In the genomic region with DNA sequence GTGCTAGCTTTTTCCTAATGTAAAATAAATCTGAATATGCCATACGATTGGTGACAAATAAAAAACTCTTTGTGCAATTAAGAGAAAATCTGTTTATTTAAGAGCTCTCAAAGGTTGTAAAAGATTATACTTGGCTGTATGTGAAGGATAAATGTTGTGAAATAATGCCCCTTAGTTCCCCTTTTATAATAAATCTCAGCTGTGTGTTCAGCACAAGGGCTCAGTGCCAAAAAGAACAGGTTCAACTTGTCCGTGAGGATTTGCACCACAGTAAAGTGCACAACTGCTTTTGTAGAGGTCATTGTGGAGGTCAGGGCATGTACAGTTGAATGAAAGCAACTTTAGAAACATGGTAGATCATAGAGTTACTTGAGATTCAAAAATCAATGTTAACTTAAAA, we compare ENCODE assay signal across 11 cellular contexts.
DNase-seq lines count a peak whose midpoint lies in the region; ATAC-seq, FAIRE-seq and TF ChIP-seq lines count a peak whose summit lies in the region.
"Had no signal": no experiment of that assay in that cellular context is flagged by ENCODE, and none has a peak within 500 bp of the region (broad histone marks: within the 10 kb centered on the region; RNA-seq: fewer than 3 reads in every experiment).

No MANE protein-coding gene starts in this region.

- no peaks in the 10 kb centered on the region for H3K27me3 ChIP-seq in gastroesophageal sphincter
- H3K27me3 ChIP-seq in small intestine (ENCODE audit: control insufficient read depth in 2 of 2, insufficient read depth in 2 of 2, low read length in 2 of 2): no peaks in the 10 kb centered on the region

- H3K4me1 ChIP-seq in gastroesophageal sphincter (peaks cover 0 to 53% (median 11%) of the 10 kb centered on the region in 3 donors), small intestine (ENCODE audit: control insufficient read depth in 2 of 2, insufficient read depth in 1 of 2, low read depth in 1 of 2, low read length in 1 of 2) (peaks cover 0 to 3% of the 10 kb centered on the region in 2 donors)

- TF ChIP-seq EP300 in gastroesophageal sphincter (IDR thresholded peaks at IDR 0.05): no peak

- TF ChIP-seq CTCF in gastroesophageal sphincter (IDR thresholded peaks at IDR 0.05): no peak

- TF ChIP-seq POLR2A in gastroesophageal sphincter (IDR thresholded peaks at IDR 0.05): no peak

- no peak for FAIRE-seq in small intestine (lab: Jason Lieb, UNC)

- H3K27ac ChIP-seq in gastroesophageal sphincter (peak overlapping the region in 1 of 4 donors; percentile 56), small intestine (ENCODE audit: low read depth in 1 of 2, low read length in 1 of 2) (no peak overlapping the region)
- H3K27ac ChIP-seq: skin epidermis had no signal

- DNase-seq in KBM-7 (peak; percentile 42), NCI-H69 (lab: John Stamatoyannopoulos, UW) (peak; percentile 63), small intestine (peak; percentile 84), cerebellar nuclear complex (lab: John Stamatoyannopoulos, UW) (no peak)
- DNase-seq in activated effector memory CD4-positive, alpha-beta T cell treated with anti-CD3 and anti-CD28 coated beads, Interleukin-2, amount 50 U/mL, for 16 hours: no peak
- DNase-seq: activated CD4-positive, alpha-beta T cell treated with anti-CD3 and anti-CD28 coated beads for 4 hours; substantia nigra had no signal

- WGBS in gastroesophageal sphincter (ENCODE audit: low coverage in 1 of 2), 2 donors: 11 to 14% methylated on average over 2 of the region's 2 CpGs
- WGBS in small intestine, 3 donors: 10 to 37% (median 31%) methylated on average over 2 of the region's 2 CpGs

- no peaks in the 10 kb centered on the region for H3K36me3 ChIP-seq in gastroesophageal sphincter
- H3K36me3 ChIP-seq in small intestine (ENCODE audit: control insufficient read depth in 2 of 2, insufficient read depth in 2 of 2, low read length in 2 of 2): no peaks in the 10 kb centered on the region

- H3K9me3 ChIP-seq in gastroesophageal sphincter (no peaks in the 10 kb centered on the region), small intestine (ENCODE audit: control insufficient read depth, low read depth) (no peaks in the 10 kb centered on the region)

- H3K4me3 ChIP-seq in gastroesophageal sphincter (no peak overlapping the region), small intestine (ENCODE audit: low read depth in 1 of 2, low read length in 2 of 2) (no peak overlapping the region)
- H3K4me3 ChIP-seq: skin epidermis had no signal

- in situ Hi-C loops in KBM-7 (cut with MboI; ENCODE audit: low pct_unique_long_range_greater_than_20kb, low sequenced_read_pairs): no loop called here

- ATAC-seq in gastroesophageal sphincter: peak; percentile 69
- no peak for ATAC-seq in GM19463 (IDR thresholded peaks at IDR 0.05; ENCODE audit: unreplicated experiment)
- ATAC-seq in GM18907 (IDR thresholded peaks at IDR 0.05; ENCODE audit: unreplicated experiment): no peak

Comparison
In these comparisons a context has a peak if more than half of its experiments do, and no peak if none do; other contexts are left out.
1. DNase-seq: peak in KBM-7 (single experiment), NCI-H69 (single experiment) and small intestine (single experiment); none in activated effector memory CD4-positive, alpha-beta T cell treated with anti-CD3 and anti-CD28 coated beads, Interleukin-2, amount 50 U/mL, for 16 hours (single experiment) and cerebellar nuclear complex (0 of 2).